ENCODE assay signal across 1 cellular context in genomic region chr7:108324053-108325038, GRCh38.
TF ChIP-seq lines count a peak whose summit lies in the region.

No MANE protein-coding gene starts in this region.

TF ChIP-seq in GM23338, 12 proteins besides CTCF, POLR2A, EP300 and RAD21 (continued from another document):
- TF ChIP-seq ZNF462 (CRISPR knock-in tag; IDR thresholded peaks at IDR 0.05) (no peak), CREB1 (CRISPR knock-in tag; IDR thresholded peaks at IDR 0.05; ENCODE audit: low read depth) (no peak), ZNF114 (CRISPR knock-in tag; IDR thresholded peaks at IDR 0.05) (no peak), ETS1 (IDR thresholded peaks at IDR 0.05) (no peak), EZH2 (IDR thresholded peaks at IDR 0.05; ENCODE audit: low read depth, unreplicated experiment) (no peak), STAT1 (IDR thresholded peaks at IDR 0.05; ENCODE audit: unreplicated experiment) (no peak), NANOG (IDR thresholded peaks at IDR 0.05; ENCODE audit: borderline replicate concordance) (no peak)
